In the genomic region with DNA sequence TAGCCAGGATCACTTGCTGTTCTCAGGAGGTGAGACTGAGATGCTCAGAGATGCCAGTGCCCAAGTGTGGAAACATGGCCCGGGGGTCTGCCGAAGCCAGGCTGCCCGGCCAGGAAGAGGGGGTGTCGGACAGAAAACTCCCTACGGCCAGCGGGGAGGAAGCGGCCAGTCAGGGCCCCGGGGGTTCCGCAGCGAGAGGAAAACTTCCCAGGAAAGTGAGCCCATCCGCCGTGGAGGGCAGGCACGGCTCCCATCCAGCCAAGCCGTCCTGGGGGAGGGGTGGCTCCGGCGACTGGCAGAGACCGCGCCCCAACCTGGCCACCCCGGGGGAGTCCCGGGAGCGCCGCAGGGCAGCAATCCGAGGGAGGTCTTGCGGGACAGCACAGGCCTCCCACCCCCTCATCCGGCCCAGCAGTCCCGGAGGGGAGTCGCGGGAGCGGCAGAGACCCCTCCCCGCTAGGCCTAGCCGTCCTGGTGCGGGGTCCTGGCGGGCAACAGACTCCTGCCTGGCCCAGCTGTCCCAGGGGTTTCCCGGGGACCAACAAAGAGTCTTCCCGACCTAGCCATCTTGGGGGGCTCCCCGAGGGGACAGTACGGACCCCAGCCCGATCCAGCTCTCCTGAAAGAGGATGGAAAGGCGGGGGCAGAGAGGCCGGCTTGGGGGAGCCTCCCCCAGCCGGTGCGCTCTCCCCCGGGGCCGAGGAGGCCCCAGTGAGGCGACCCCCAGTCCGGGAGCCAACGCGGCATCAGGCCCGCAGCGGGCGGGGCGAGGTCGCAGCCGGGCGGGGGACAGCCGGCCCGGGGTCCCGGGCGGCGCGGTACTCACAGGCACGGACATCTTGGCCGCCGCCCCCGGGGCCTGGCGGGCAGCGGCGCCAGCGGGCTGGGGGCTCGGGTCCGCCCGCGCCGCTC, we compare ENCODE assay signal across 8 cellular contexts. TPM values are rescaled to one million over a fixed set of nuclear protein-coding genes. Genes with fewer than 3 reads are reported as not detected.
A peak's percentile ranks its signal among the peaks of the same experiment; 100 is the strongest.
DNase-seq lines count a peak whose midpoint lies in the region; ATAC-seq and TF ChIP-seq lines count a peak whose summit lies in the region.

No MANE protein-coding gene starts in this region.

- peak overlapping the region; percentile 81 for H3K27ac ChIP-seq in substantia nigra (ENCODE audit: low read depth, low read length, poor library complexity, severe bottlenecking)

- CTCF ChIA-PET in activated CD8-positive, alpha-beta T cell treated with anti-CD3 and anti-CD28 coated beads for 36 hours (lab: Charles Lee) = interaction anchor here (1.2 kb wide), 1 partner anchor 32 kb away, joined by 4 read pairs; no protein-coding TSS in a partner anchor
- CTCF ChIA-PET in activated CD8-positive, alpha-beta T cell treated with anti-CD3 and anti-CD28 coated beads, Interleukin-2, amount 10 ng/mL, durations not matched to agents 7 days and 5 days (lab: Charles Lee) = no interaction called here
- CTCF ChIA-PET in activated CD4-positive, alpha-beta memory T cell treated with anti-CD3 and anti-CD28 coated beads for 36 hours (lab: Charles Lee) = no interaction called here

- peaks cover 42% of the 10 kb centered on the region for H3K27me3 Mint-ChIP-seq in activated CD8-positive, alpha-beta T cell treated with anti-CD3 and anti-CD28 coated beads for 36 hours
- H3K27me3 Mint-ChIP-seq in activated CD8-positive, alpha-beta T cell treated with anti-CD3 and anti-CD28 coated beads, Interleukin-2, amount 10 ng/mL, durations not matched to agents 7 days and 5 days (ENCODE audit: low read depth) = peaks cover 52% of the 10 kb centered on the region
- peaks cover 30% of the 10 kb centered on the region for H3K27me3 Mint-ChIP-seq in activated CD4-positive, alpha-beta memory T cell treated with anti-CD3 and anti-CD28 coated beads for 36 hours

- no peaks in the 10 kb centered on the region for H3K9me3 Mint-ChIP-seq in activated CD8-positive, alpha-beta T cell treated with anti-CD3 and anti-CD28 coated beads for 36 hours
- no peaks in the 10 kb centered on the region for H3K9me3 Mint-ChIP-seq in activated CD8-positive, alpha-beta T cell treated with anti-CD3 and anti-CD28 coated beads, Interleukin-2, amount 10 ng/mL, durations not matched to agents 7 days and 5 days (ENCODE audit: insufficient read depth)
- no peaks in the 10 kb centered on the region for H3K9me3 Mint-ChIP-seq in activated CD4-positive, alpha-beta memory T cell treated with anti-CD3 and anti-CD28 coated beads for 36 hours

- TF ChIP-seq CTCF in activated CD8-positive, alpha-beta T cell treated with anti-CD3 and anti-CD28 coated beads for 36 hours (IDR thresholded peaks at IDR 0.05) = no peak
- TF ChIP-seq CTCF in astrocyte of the cerebellum (IDR thresholded peaks at IDR 0.05; ENCODE audit: low read depth, low read length, missing control alignments) = no peak
- no peak for TF ChIP-seq CTCF in kidney epithelial cell (IDR thresholded peaks at IDR 0.05; ENCODE audit: insufficient read depth, low read length, poor library complexity, severe bottlenecking)

- peaks cover 7% of the 10 kb centered on the region for H3K4me1 Mint-ChIP-seq in activated CD8-positive, alpha-beta T cell treated with anti-CD3 and anti-CD28 coated beads for 36 hours (ENCODE audit: low read depth)
- H3K4me1 Mint-ChIP-seq in activated CD8-positive, alpha-beta T cell treated with anti-CD3 and anti-CD28 coated beads, Interleukin-2, amount 10 ng/mL, durations not matched to agents 7 days and 5 days (ENCODE audit: low read depth) = peaks cover 3% of the 10 kb centered on the region
- peaks cover 6% of the 10 kb centered on the region for H3K4me1 Mint-ChIP-seq in activated CD4-positive, alpha-beta memory T cell treated with anti-CD3 and anti-CD28 coated beads for 36 hours (ENCODE audit: low read depth)

- peak overlapping the region; percentile 98 for H3K4me3 ChIP-seq in astrocyte of the cerebellum (ENCODE audit: low read depth, low read length)
- H3K4me3 ChIP-seq in kidney epithelial cell (ENCODE audit: low read depth, low read length) = peak overlapping the region; percentile 96

- H3K27me3 ChIP-seq in kidney epithelial cell (ENCODE audit: control insufficient read depth, insufficient read depth, low read length) = no peaks in the 10 kb centered on the region

- H3K36me3 Mint-ChIP-seq in activated CD8-positive, alpha-beta T cell treated with anti-CD3 and anti-CD28 coated beads for 36 hours (ENCODE audit: low read depth) = no peaks in the 10 kb centered on the region
- no peaks in the 10 kb centered on the region for H3K36me3 Mint-ChIP-seq in activated CD8-positive, alpha-beta T cell treated with anti-CD3 and anti-CD28 coated beads, Interleukin-2, amount 10 ng/mL, durations not matched to agents 7 days and 5 days (ENCODE audit: low read depth)
- no peaks in the 10 kb centered on the region for H3K36me3 Mint-ChIP-seq in activated CD4-positive, alpha-beta memory T cell treated with anti-CD3 and anti-CD28 coated beads for 36 hours

- no peak for ATAC-seq in activated CD8-positive, alpha-beta T cell treated with anti-CD3 and anti-CD28 coated beads for 36 hours
- ATAC-seq in activated CD8-positive, alpha-beta T cell treated with anti-CD3 and anti-CD28 coated beads, Interleukin-2, amount 10 ng/mL, durations not matched to agents 7 days and 5 days = no peak
- peak; percentile 34 for ATAC-seq in HG03045 (IDR thresholded peaks at IDR 0.05; ENCODE audit: unreplicated experiment)

- H3K36me3 ChIP-seq in kidney epithelial cell (ENCODE audit: control insufficient read depth, insufficient read depth, low read length) = peaks cover 3% of the 10 kb centered on the region

- in situ Hi-C loops in astrocyte of the cerebellum (cut with HindIII; ENCODE audit: low sequenced_read_pairs) = no loop called here

- DNase-seq in activated CD8-positive, alpha-beta T cell treated with anti-CD3 and anti-CD28 coated beads for 36 hours = no peak
- DNase-seq in activated CD8-positive, alpha-beta T cell treated with anti-CD3 and anti-CD28 coated beads, Interleukin-2, amount 10 ng/mL, durations not matched to agents 7 days and 5 days = no peak
- DNase-seq in astrocyte of the cerebellum (ENCODE audit: low read depth) (no peak), kidney epithelial cell (ENCODE audit: low read depth) (no peak), substantia nigra (lab: John Stamatoyannopoulos, UW) (peak in 22 of 49 donors; percentile 27 to 74 (median 46)), RPMI8226 (no peak)
- DNase-seq in activated CD4-positive, alpha-beta memory T cell treated with anti-CD3 and anti-CD28 coated beads for 36 hours = no peak

- POLR2A ChIA-PET in activated CD8-positive, alpha-beta T cell treated with anti-CD3 and anti-CD28 coated beads for 36 hours (lab: Charles Lee) = interaction anchor here (1.3 kb wide), 1 partner anchor 15 kb away, joined by 3 read pairs; no protein-coding TSS in a partner anchor
- POLR2A ChIA-PET in activated CD8-positive, alpha-beta T cell treated with anti-CD3 and anti-CD28 coated beads, Interleukin-2, amount 10 ng/mL, durations not matched to agents 7 days and 5 days (lab: Charles Lee) = no interaction called here
- POLR2A ChIA-PET in activated CD4-positive, alpha-beta memory T cell treated with anti-CD3 and anti-CD28 coated beads for 36 hours (lab: Charles Lee) = interaction anchor here (0.8 kb wide), 1 partner anchor 78 kb away, joined by 3 read pairs; no protein-coding TSS in a partner anchor

- intact Hi-C loops in activated CD8-positive, alpha-beta T cell treated with anti-CD3 and anti-CD28 coated beads for 36 hours (cut with micrococcal nuclease) = no loop called here
- intact Hi-C loops in activated CD4-positive, alpha-beta memory T cell treated with anti-CD3 and anti-CD28 coated beads for 36 hours (cut with micrococcal nuclease) = no loop called here

- H3K4me3 Mint-ChIP-seq in activated CD8-positive, alpha-beta T cell treated with anti-CD3 and anti-CD28 coated beads for 36 hours = peak overlapping the region; percentile 47
- H3K4me3 Mint-ChIP-seq in activated CD8-positive, alpha-beta T cell treated with anti-CD3 and anti-CD28 coated beads, Interleukin-2, amount 10 ng/mL, durations not matched to agents 7 days and 5 days = no peak overlapping the region
- no peak overlapping the region for H3K4me3 Mint-ChIP-seq in activated CD4-positive, alpha-beta memory T cell treated with anti-CD3 and anti-CD28 coated beads for 36 hours

- H3K27ac Mint-ChIP-seq in activated CD8-positive, alpha-beta T cell treated with anti-CD3 and anti-CD28 coated beads for 36 hours = no peak overlapping the region
- no peak overlapping the region for H3K27ac Mint-ChIP-seq in activated CD8-positive, alpha-beta T cell treated with anti-CD3 and anti-CD28 coated beads, Interleukin-2, amount 10 ng/mL, durations not matched to agents 7 days and 5 days
- H3K27ac Mint-ChIP-seq in activated CD4-positive, alpha-beta memory T cell treated with anti-CD3 and anti-CD28 coated beads for 36 hours = no peak overlapping the region

RNA-seq across cellular contexts. Expression of a gene that starts 13.8 kb away (rescaled TPM):
- total RNA-seq in activated CD8-positive, alpha-beta T cell treated with anti-CD3 and anti-CD28 coated beads for 36 hours = under 1 TPM; 0.34 to 0.87 TPM
- total RNA-seq in activated CD8-positive, alpha-beta T cell treated with anti-CD3 and anti-CD28 coated beads, Interleukin-2, amount 10 ng/mL, durations not matched to agents 7 days and 5 days = under 1 TPM in 1 of 2 experiments, not detected in 1; 0.08 TPM
- 93.8 and 119 TPM in 2 replicates for total RNA-seq in kidney epithelial cell
- total RNA-seq in activated CD4-positive, alpha-beta memory T cell treated with anti-CD3 and anti-CD28 coated beads for 36 hours = 1 to 10 TPM in 1 of 2 experiments, under 1 TPM in 1; 0.78 to 1.1 TPM

RNA-seq across cellular contexts. Expression of a gene that starts 46.5 kb away (rescaled TPM):
- not detected for total RNA-seq in activated CD8-positive, alpha-beta T cell treated with anti-CD3 and anti-CD28 coated beads for 36 hours
- not detected for total RNA-seq in activated CD8-positive, alpha-beta T cell treated with anti-CD3 and anti-CD28 coated beads, Interleukin-2, amount 10 ng/mL, durations not matched to agents 7 days and 5 days
- total RNA-seq in kidney epithelial cell = not detected in 2 replicates
- total RNA-seq in activated CD4-positive, alpha-beta memory T cell treated with anti-CD3 and anti-CD28 coated beads for 36 hours = not detected

RNA-seq across cellular contexts. Expression of a gene that starts 58.3 kb away (rescaled TPM):
- total RNA-seq in activated CD8-positive, alpha-beta T cell treated with anti-CD3 and anti-CD28 coated beads for 36 hours = not detected
- total RNA-seq in activated CD8-positive, alpha-beta T cell treated with anti-CD3 and anti-CD28 coated beads, Interleukin-2, amount 10 ng/mL, durations not matched to agents 7 days and 5 days = not detected
- not detected in 2 replicates for total RNA-seq in kidney epithelial cell
- not detected for total RNA-seq in activated CD4-positive, alpha-beta memory T cell treated with anti-CD3 and anti-CD28 coated beads for 36 hours

Comparison
In these comparisons a context has a peak if more than half of its experiments do, and no peak if none do; other contexts are left out.
1. RNA of a gene that starts 13.8 kb away (total RNA-seq): 93.8 to 119 TPM in kidney epithelial cell; 0.78 to 1.1 TPM in activated CD4-positive, alpha-beta memory T cell treated with anti-CD3 and anti-CD28 coated beads for 36 hours, 0.34 to 0.87 TPM in activated CD8-positive, alpha-beta T cell treated with anti-CD3 and anti-CD28 coated beads for 36 hours and 0.08 TPM in activated CD8-positive, alpha-beta T cell treated with anti-CD3 and anti-CD28 coated beads, Interleukin-2, amount 10 ng/mL, durations not matched to agents 7 days and 5 days; every median in the first group is over 10 times any median in the second.